8 cellular contexts compared by ENCODE assay signal in genomic region chr5:67537439-67538342, GRCh38.
DNase-seq lines count a peak whose midpoint lies in the region; TF ChIP-seq lines count a peak whose summit lies in the region.

No MANE protein-coding gene starts in this region.

- no peak overlapping the region for H3K9ac ChIP-seq in subcutaneous abdominal adipose tissue (ENCODE audit: low read length in 5 of 5)

- H3K4me3 ChIP-seq in astrocyte of the cerebellum (ENCODE audit: low read depth, low read length): no peak overlapping the region
- peak overlapping the region; percentile 12 to 56 (median 35) for H3K4me3 ChIP-seq in subcutaneous abdominal adipose tissue (ENCODE audit: low read depth in 1 of 5, low read length in 5 of 5)

- H3K36me3 Mint-ChIP-seq in immature natural killer cell: no peaks in the 10 kb centered on the region

- no peak overlapping the region for H3K27ac ChIP-seq in subcutaneous abdominal adipose tissue (ENCODE audit: low read depth, low read length)

- H3K27ac Mint-ChIP-seq in immature natural killer cell: no peak overlapping the region

- H3K9me3 ChIP-seq in subcutaneous abdominal adipose tissue (ENCODE audit: control insufficient read depth in 5 of 5, low read length in 5 of 5): no peaks in the 10 kb centered on the region

- no peaks in the 10 kb centered on the region for H3K9me3 Mint-ChIP-seq in immature natural killer cell

- TF ChIP-seq CTCF in astrocyte of the cerebellum (IDR thresholded peaks at IDR 0.05; ENCODE audit: low read depth, low read length, missing control alignments): no peak

- H3K36me3 ChIP-seq in subcutaneous abdominal adipose tissue (ENCODE audit: control insufficient read depth in 5 of 5, insufficient read depth in 5 of 5, low read length in 5 of 5): no peaks in the 10 kb centered on the region

- H3K27me3 ChIP-seq in subcutaneous abdominal adipose tissue (ENCODE audit: control insufficient read depth in 5 of 5, insufficient read depth in 4 of 5, low read length in 5 of 5): no peaks in the 10 kb centered on the region

- peaks cover 0 to 6% (median 3%) of the 10 kb centered on the region in 3 donors for H3K27me3 Mint-ChIP-seq in immature natural killer cell (ENCODE audit: low read depth in 3 of 3)

- in situ Hi-C loops in astrocyte of the cerebellum (cut with HindIII; ENCODE audit: low sequenced_read_pairs): no loop called here

- peaks cover 0 to 9% (median 6%) of the 10 kb centered on the region in 5 donors for H3K4me1 ChIP-seq in subcutaneous abdominal adipose tissue (ENCODE audit: control insufficient read depth in 5 of 5, insufficient read depth in 5 of 5, low read length in 5 of 5)

- peak; percentile 6 for DNase-seq in H4 (ENCODE audit: low spot score)
- DNase-seq in astrocyte of the cerebellum (ENCODE audit: low read depth): peak; percentile 16
- DNase-seq in immature natural killer cell: peak; percentile 9 to 30 (median 19)
- no peak for DNase-seq in hippocampal formation (lab: John Stamatoyannopoulos, UW)
- DNase-seq in DMS153 treated with DMSO at 0.1 percent for 48 hours (lab: John Stamatoyannopoulos, UW; ENCODE audit: unreplicated experiment): no peak
- no peak for DNase-seq in NCI-H2029 treated with DMSO at 0.1 percent for 48 hours (lab: John Stamatoyannopoulos, UW)
- DNase-seq in NCI-H1092 (lab: John Stamatoyannopoulos, UW): no peak

- peaks cover 0 to 4% of the 10 kb centered on the region in 2 donors for H3K4me1 Mint-ChIP-seq in immature natural killer cell

- no peak overlapping the region for H3K4me3 Mint-ChIP-seq in immature natural killer cell

Comparison
In these comparisons a context has a peak if more than half of its experiments do, and no peak if none do; other contexts are left out.
1. DNase-seq: peak in H4 (single experiment), astrocyte of the cerebellum (single experiment) and immature natural killer cell (3 of 3); none in hippocampal formation (0 of 2), DMS153 treated with DMSO at 0.1 percent for 48 hours (single experiment), NCI-H2029 treated with DMSO at 0.1 percent for 48 hours (single experiment) and NCI-H1092 (single experiment).